ENCODE assay signal across 31 cellular contexts in genomic region chr16:506246-506546, GRCh38. TPM values are rescaled to one million over a fixed set of nuclear protein-coding genes. Genes with fewer than 3 reads are reported as not detected.
"Had no signal": no experiment of that assay in that cellular context is flagged by ENCODE, and none has a peak within 500 bp of the region (broad histone marks: within the 10 kb centered on the region; RNA-seq: fewer than 3 reads in every experiment).

No MANE protein-coding gene starts in this region.

- H3K27me3 Mint-ChIP-seq: naive B cell; stimulated activated memory B cell treated with anti-CD40 and anti-IgM and Interleukin-4, amounts not matched to agents 10 μg/mL and 1 μg/mL and 100 μg/mL, for 72 hours; stimulated activated naive CD8-positive, alpha-beta T cell treated with anti-CD3 and anti-CD28 coated beads, Interleukin-15, amount 100 ng/mL, for 72 hours; type B pancreatic cell had no signal

- H3K9me3 Mint-ChIP-seq: mesothelial cell of epicardium; naive B cell; natural killer cell; nephron progenitor cell; neural progenitor cell; stimulated activated memory B cell treated with anti-CD40 and anti-IgM and Interleukin-4, amounts not matched to agents 10 μg/mL and 1 μg/mL and 100 μg/mL, for 72 hours; stimulated activated naive CD8-positive, alpha-beta T cell treated with anti-CD3 and anti-CD28 coated beads, Interleukin-15, amount 100 ng/mL, for 72 hours; type B pancreatic cell had no signal

- H3K4me2 ChIP-seq: neural progenitor cell, smooth muscle cell had no signal

- H3K4me1 Mint-ChIP-seq: mesothelial cell of epicardium; naive B cell; neural progenitor cell; stimulated activated memory B cell treated with anti-CD40 and anti-IgM and Interleukin-4, amounts not matched to agents 10 μg/mL and 1 μg/mL and 100 μg/mL, for 72 hours; stimulated activated naive CD8-positive, alpha-beta T cell treated with anti-CD3 and anti-CD28 coated beads, Interleukin-15, amount 100 ng/mL, for 72 hours had no signal

- H3K9ac ChIP-seq: neural progenitor cell had no signal

- H3K36me3 ChIP-seq: neural progenitor cell, ovary, prostate gland, uterus had no signal

- H3K4me3 ChIP-seq: left ventricle myocardium inferior, lung, neural progenitor cell, ovary, prostate gland, smooth muscle cell, tibial nerve, uterus had no signal

- H3K27ac Mint-ChIP-seq: mesothelial cell of epicardium; natural killer cell; neural progenitor cell; stimulated activated memory B cell treated with anti-CD40 and anti-IgM and Interleukin-4, amounts not matched to agents 10 μg/mL and 1 μg/mL and 100 μg/mL, for 72 hours; stimulated activated naive CD8-positive, alpha-beta T cell treated with anti-CD3 and anti-CD28 coated beads, Interleukin-15, amount 100 ng/mL, for 72 hours; type B pancreatic cell had no signal

- DNase-seq: islet precursor cell; left ventricle myocardium inferior; mesendoderm; naive B cell; natural killer cell; nephron progenitor cell; ovary; retina; stimulated activated CD4-positive, alpha-beta T cell treated with anti-CD3 and anti-CD28 coated beads, Interleukin-1b, Interleukin-23, amount 100 ng/mL, for 48 hours; stimulated activated CD4-positive, alpha-beta T cell treated with anti-CD3 and anti-CD28 coated beads, Interleukin-2, amount 100 ng/mL, for 48 hours; stimulated activated CD4-positive, alpha-beta T cell treated with anti-CD3 and anti-CD28 coated beads, Interleukin-4, amount 100 ng/mL, for 4 hours; stimulated activated CD8-positive, alpha-beta memory T cell treated with anti-CD3 and anti-CD28 coated beads, Interleukin-4, amount 100 ng/mL, for 48 hours; stimulated activated naive CD4-positive, alpha-beta T cell treated with Interleukin-2 at 50 U/mL for 16 hours; stimulated activated naive CD8-positive, alpha-beta T cell treated with anti-CD3 and anti-CD28 coated beads, Interleukin-15, amount 100 ng/mL, for 72 hours; uterus had no signal

- H3K4me1 ChIP-seq: neural progenitor cell, prostate gland, uterus had no signal

- H3K27me3 ChIP-seq: neural progenitor cell, neutrophil, ovary, tibial nerve, uterus had no signal

- H3K4me3 Mint-ChIP-seq: mesothelial cell of epicardium; naive B cell; natural killer cell; nephron progenitor cell; neural progenitor cell; stimulated activated memory B cell treated with anti-CD40 and anti-IgM and Interleukin-4, amounts not matched to agents 10 μg/mL and 1 μg/mL and 100 μg/mL, for 72 hours; stimulated activated naive CD8-positive, alpha-beta T cell treated with anti-CD3 and anti-CD28 coated beads, Interleukin-15, amount 100 ng/mL, for 72 hours; type B pancreatic cell had no signal

- H3K36me3 Mint-ChIP-seq: naive B cell, natural killer cell, type B pancreatic cell had no signal

- H2AFZ ChIP-seq: neural progenitor cell had no signal

- H3K27ac ChIP-seq: left ventricle myocardium inferior, neural progenitor cell, neutrophil, ovary, prostate gland, tibial nerve, uterus had no signal

- H3K9me3 ChIP-seq: left ventricle myocardium inferior, neutrophil, ovary, prostate gland, tibial nerve, uterus had no signal

- ATAC-seq: natural killer cell; right cardiac atrium; stimulated activated memory B cell treated with anti-CD40 and anti-IgM and Interleukin-4, amounts not matched to agents 10 μg/mL and 1 μg/mL and 100 μg/mL, for 72 hours; stimulated activated naive CD8-positive, alpha-beta T cell treated with anti-CD3 and anti-CD28 coated beads, Interleukin-15, amount 100 ng/mL, for 72 hours had no signal

RNA-seq across cellular contexts. Expression of gene PRR35, which starts 54.0 kb away (rescaled TPM):
- total RNA-seq: kidney epithelial cell, left ventricle myocardium inferior, lower leg skin, lung, occipital lobe, ovary, right cardiac atrium, skeletal muscle tissue, smooth muscle cell, temporal lobe, tibial nerve, ureter, uterus had no signal
- polyA plus RNA-seq: lung, ovary, right cardiac atrium, smooth muscle cell had no signal
